ENCODE assay signal across 8 cellular contexts in genomic region chrX:135003876-135004623, GRCh38. TPM values are rescaled to one million over a fixed set of nuclear protein-coding genes. Genes with fewer than 3 reads are reported as not detected.
DNase-seq lines count a peak whose midpoint lies in the region; ATAC-seq and TF ChIP-seq lines count a peak whose summit lies in the region.

No MANE protein-coding gene starts in this region.

- H3K9ac ChIP-seq in smooth muscle cell (ENCODE audit: low read depth) = peak overlapping the region; percentile 51

- no peaks in the 10 kb centered on the region for H3K4me1 ChIP-seq in smooth muscle cell (ENCODE audit: low read depth)

- peak; percentile 97 for ATAC-seq in GM18868 (IDR thresholded peaks at IDR 0.05; ENCODE audit: unreplicated experiment)
- peak; percentile 91 for ATAC-seq in HG03135 (IDR thresholded peaks at IDR 0.05; ENCODE audit: unreplicated experiment)
- peak; percentile 98 for ATAC-seq in activated B cell treated with CpG ODN at 0.5 μM for 24 hours (ENCODE audit: low read depth)

- H3K27ac ChIP-seq in caudate nucleus (ENCODE audit: low read depth, low read length) (peak overlapping the region; percentile 54), smooth muscle cell (ENCODE audit: low read depth) (peak overlapping the region; percentile 59)

- no peaks in the 10 kb centered on the region for H3K27me3 ChIP-seq in smooth muscle cell (ENCODE audit: low read depth)

- intact Hi-C loops in activated B cell treated with CpG ODN at 0.5 μM for 24 hours (cut with micrococcal nuclease) = no loop called here

- H3K36me3 Mint-ChIP-seq in activated B cell treated with CpG ODN at 0.5 μM for 24 hours (ENCODE audit: low read depth) = no peaks in the 10 kb centered on the region
- no peaks in the 10 kb centered on the region for H3K36me3 Mint-ChIP-seq in immature natural killer cell

- H3K4me3 ChIP-seq in smooth muscle cell = peak overlapping the region; percentile 48

- H3K9me3 Mint-ChIP-seq in activated B cell treated with CpG ODN at 0.5 μM for 24 hours (no peaks in the 10 kb centered on the region), immature natural killer cell (no peaks in the 10 kb centered on the region)

- H4K20me1 ChIP-seq in smooth muscle cell (ENCODE audit: low read depth) = no peaks in the 10 kb centered on the region

- H2AFZ ChIP-seq in smooth muscle cell (ENCODE audit: low read depth) = peak overlapping the region; percentile 59

- H3K4me2 ChIP-seq in smooth muscle cell = peak overlapping the region; percentile 85

- CTCF ChIA-PET in activated B cell treated with CpG ODN at 0.5 μM for 24 hours (lab: Charles Lee) = interaction anchor here (0.6 kb wide), 1 partner anchor 411 kb away, joined by 3 read pairs; no protein-coding TSS in a partner anchor

- no peak overlapping the region for H3K27ac Mint-ChIP-seq in activated B cell treated with CpG ODN at 0.5 μM for 24 hours
- peak overlapping the region in 5 of 6 donors; percentile 13 to 90 (median 63) for H3K27ac Mint-ChIP-seq in immature natural killer cell

- no peaks in the 10 kb centered on the region for H3F3A ChIP-seq in smooth muscle cell (ENCODE audit: low read depth)

- DNase-seq in A172 (ENCODE audit: low spot score) (peak; percentile 57), NCI-H2196 treated with DMSO at 0.1 percent for 48 hours (lab: John Stamatoyannopoulos, UW; ENCODE audit: unreplicated experiment) (peak; percentile 71), activated B cell treated with CpG ODN at 0.5 μM for 24 hours (peak; percentile 75), caudate nucleus (lab: John Stamatoyannopoulos, UW) (peak; percentile 6 to 93 (median 79)), immature natural killer cell (peak; percentile 88 to 89 (median 89)), smooth muscle cell (lab: John Stamatoyannopoulos, UW; ENCODE audit: unreplicated experiment) (peak; percentile 63)

- H3K4me3 Mint-ChIP-seq in activated B cell treated with CpG ODN at 0.5 μM for 24 hours (peak overlapping the region; percentile 88), immature natural killer cell (peak overlapping the region; percentile 84 to 95 (median 90))

- no peaks in the 10 kb centered on the region for H3K36me3 ChIP-seq in smooth muscle cell (ENCODE audit: low read depth)

- no peaks in the 10 kb centered on the region for H3K27me3 Mint-ChIP-seq in activated B cell treated with CpG ODN at 0.5 μM for 24 hours
- peaks cover 2 to 6% (median 5%) of the 10 kb centered on the region in 3 donors for H3K27me3 Mint-ChIP-seq in immature natural killer cell (ENCODE audit: low read depth in 3 of 3)

- H3K79me2 ChIP-seq in smooth muscle cell (ENCODE audit: low read depth) = no peaks in the 10 kb centered on the region

- peaks cover 14% of the 10 kb centered on the region for H3K4me1 Mint-ChIP-seq in activated B cell treated with CpG ODN at 0.5 μM for 24 hours
- peaks cover 6 to 15% of the 10 kb centered on the region in 2 donors for H3K4me1 Mint-ChIP-seq in immature natural killer cell

- POLR2A ChIA-PET in activated B cell treated with CpG ODN at 0.5 μM for 24 hours (lab: Charles Lee) = interaction anchor here (0.5 kb wide), 1 partner anchor 518 kb away, joined by 3 read pairs; no protein-coding TSS in a partner anchor

- 51% methylated on average over 35 of the region's 35 CpGs for WGBS in smooth muscle cell (ENCODE audit: low lambda C conversion rate)

- H3K9me3 ChIP-seq in smooth muscle cell (replicated peaks; ENCODE audit: low read depth) = no peaks in the 10 kb centered on the region

- TF ChIP-seq CTCF in activated B cell treated with CpG ODN at 0.5 μM for 24 hours (IDR thresholded peaks at IDR 0.05) (no peak), smooth muscle cell (IDR thresholded peaks at IDR 0.05; ENCODE audit: borderline replicate concordance, insufficient read depth, poor library complexity, severe bottlenecking) (no peak)

RNA-seq across cellular contexts. Expression of gene SMIM10, which starts 13.3 kb away (rescaled TPM):
- total RNA-seq in A172 (2014; rRNA removed; shearing (Covaris generic)) = 0.40 and 0.60 TPM in 2 replicates
- 1.3 and 1.4 TPM in 2 replicates for total RNA-seq in activated B cell treated with CpG ODN at 0.5 μM for 24 hours
- polyA plus RNA-seq in immature natural killer cell = under 1 TPM in 2 of 3 donors, not detected in 1; 0.47 to 0.71 TPM
- total RNA-seq in smooth muscle cell = 1.3 and 2.0 TPM in 2 replicates
- polyA plus RNA-seq in smooth muscle cell = 1.7 and 2.7 TPM in 2 replicates

RNA-seq across cellular contexts. Expression of gene RTL8B, which starts 18.3 kb away (rescaled TPM):
- total RNA-seq in A172 (2014; rRNA removed; shearing (Covaris generic)) = 5.9 and 9.3 TPM in 2 replicates
- total RNA-seq in activated B cell treated with CpG ODN at 0.5 μM for 24 hours (not detected in 2 replicates), smooth muscle cell (13.3 and 14.6 TPM in 2 replicates)
- polyA plus RNA-seq in immature natural killer cell (not detected), smooth muscle cell (27.7 and 30.1 TPM in 2 replicates)

RNA-seq across cellular contexts. Expression of gene RTL8C, which starts 28.1 kb away (rescaled TPM):
- total RNA-seq in A172 (2014; rRNA removed; shearing (Covaris generic)) = 31.9 and 38.6 TPM in 2 replicates
- total RNA-seq in activated B cell treated with CpG ODN at 0.5 μM for 24 hours (16.7 and 19.4 TPM in 2 replicates), smooth muscle cell (93.3 and 97.1 TPM in 2 replicates)
- polyA plus RNA-seq in immature natural killer cell (10 to 100 TPM; 18.4 to 35.9 (median 32.0) TPM), smooth muscle cell (434 and 442 TPM in 2 replicates)

RNA-seq across cellular contexts. Expression of gene RTL8A, which starts 47.9 kb away (rescaled TPM):
- 7.5 and 12.8 TPM in 2 replicates for total RNA-seq in A172 (2014; rRNA removed; shearing (Covaris generic))
- 7.1 and 7.9 TPM in 2 replicates for total RNA-seq in activated B cell treated with CpG ODN at 0.5 μM for 24 hours
- 10 to 100 TPM; 12.8 to 26.8 (median 22.3) TPM for polyA plus RNA-seq in immature natural killer cell
- 23.7 and 24.2 TPM in 2 replicates for total RNA-seq in smooth muscle cell
- 137 and 148 TPM in 2 replicates for polyA plus RNA-seq in smooth muscle cell

Comparison
In these comparisons a context has a peak if more than half of its experiments do, and no peak if none do; other contexts are left out.
1. Peak in every context shown above with its lines: DNase-seq, ATAC-seq, H3K4me3 ChIP-seq and H3K27ac ChIP-seq.